9 cellular contexts compared by ENCODE assay signal in the genomic region with DNA sequence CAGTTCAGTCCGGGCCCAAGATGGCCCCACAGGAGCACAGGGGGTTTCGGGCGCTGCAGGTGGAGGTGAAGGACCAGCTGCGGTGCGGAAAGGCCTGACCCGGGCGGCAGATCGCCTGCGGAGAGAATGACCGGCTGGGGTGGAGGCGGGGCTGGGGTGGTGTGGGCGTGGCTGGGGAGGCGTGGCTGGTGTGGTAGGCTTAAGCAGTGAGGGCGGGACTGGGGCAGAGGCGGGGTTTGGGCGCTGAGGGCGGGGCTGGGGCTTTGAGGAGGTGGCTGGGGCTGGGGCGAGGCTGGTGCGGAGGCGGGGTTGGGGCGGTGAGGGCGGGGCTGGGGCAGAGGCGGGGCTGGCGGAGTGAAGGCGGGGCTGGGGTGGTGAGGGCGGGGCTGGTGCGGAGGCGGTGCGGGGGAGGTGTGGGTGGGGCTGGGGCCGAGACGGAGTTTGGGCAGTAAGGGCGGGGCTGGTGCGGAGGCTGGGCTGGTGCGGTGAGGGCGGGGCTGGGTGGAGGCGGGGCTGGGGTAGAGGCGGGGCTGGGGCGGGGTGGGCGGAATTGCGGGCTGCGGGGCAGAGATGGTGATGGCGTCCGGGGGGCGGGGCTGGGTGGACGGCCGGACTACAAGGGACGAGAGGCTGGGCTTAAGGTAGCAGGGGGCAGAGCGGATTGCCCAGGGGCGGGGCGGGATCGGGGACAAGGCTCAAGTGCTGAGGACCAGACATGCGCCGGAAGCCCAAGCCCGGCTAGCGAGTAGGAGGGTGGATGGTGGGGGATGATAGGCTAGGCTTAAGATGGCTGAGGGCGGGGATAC. TPM values are rescaled to one million over a fixed set of nuclear protein-coding genes. Genes with fewer than 3 reads are reported as not detected.
DNase-seq lines count a peak whose midpoint lies in the region; ATAC-seq, FAIRE-seq and TF ChIP-seq lines count a peak whose summit lies in the region.
"Had no signal": no experiment of that assay in that cellular context is flagged by ENCODE, and none has a peak within 500 bp of the region (broad histone marks: within the 10 kb centered on the region; RNA-seq: fewer than 3 reads in every experiment).

No MANE protein-coding gene starts in this region.

- TF ChIP-seq CTCF in WERI-Rb-1 (IDR thresholded peaks at IDR 0.05; ENCODE audit: low read depth, low read length), result no peak
- TF ChIP-seq CTCF in mammary epithelial cell (conservative IDR thresholded peaks at IDR 0.05 in 1 of 2, IDR thresholded peaks at IDR 0.05 in 1 of 2; ENCODE audit: extremely low read depth in 1 of 2, insufficient read depth in 1 of 2, low read depth in 1 of 2, low read length in 2 of 2), result no peak

- H2AFZ ChIP-seq in mammary epithelial cell (ENCODE audit: low read depth, low read length), result peak overlapping the region; percentile 88

- intact Hi-C loops in mammary epithelial cell (cut with micrococcal nuclease), result loop anchor here (10.0 kb wide), 1 partner anchor 198 kb away; no protein-coding TSS in a partner anchor

- peaks cover 3% of the 10 kb centered on the region for H3K9me3 ChIP-seq in WERI-Rb-1 (ENCODE audit: severe bottlenecking)
- no peaks in the 10 kb centered on the region for H3K9me3 ChIP-seq in mammary epithelial cell (replicated peaks; ENCODE audit: insufficient read depth, low read length)
- H3K9me3 ChIP-seq in small intestine (ENCODE audit: control insufficient read depth, low read depth), result no peaks in the 10 kb centered on the region

- H3K27ac ChIP-seq in WERI-Rb-1, result no peak overlapping the region; the same call in 1 of the 2 replicates
- no peak overlapping the region for H3K27ac ChIP-seq in mammary epithelial cell (ENCODE audit: insufficient read depth, low read depth, low read length)
- peak overlapping the region in 1 of 2 donors; percentile 22 for H3K27ac ChIP-seq in small intestine (ENCODE audit: low read depth in 1 of 2, low read length in 1 of 2)

- H3K9ac ChIP-seq in mammary epithelial cell (ENCODE audit: insufficient read depth, low read length), result no peak overlapping the region

- H3K36me3 ChIP-seq in WERI-Rb-1 (no peaks in the 10 kb centered on the region), mammary epithelial cell (ENCODE audit: insufficient read depth, low read length) (no peaks in the 10 kb centered on the region), small intestine (ENCODE audit: control insufficient read depth in 2 of 2, insufficient read depth in 2 of 2, low read length in 2 of 2) (no peaks in the 10 kb centered on the region)

- no peaks in the 10 kb centered on the region for H4K20me1 ChIP-seq in mammary epithelial cell (ENCODE audit: insufficient read depth, low read length)

- peak; percentile 62 for ATAC-seq in HG03039 (IDR thresholded peaks at IDR 0.05; ENCODE audit: unreplicated experiment)

- peak; percentile 93 for DNase-seq in SIG-M5 treated with dmso at 0.1 percent for 504 hours (lab: John Stamatoyannopoulos, UW; ENCODE audit: unreplicated experiment)
- no peak for DNase-seq in SIG-M5 (lab: John Stamatoyannopoulos, UW)
- DNase-seq in NCI-H2171 (lab: John Stamatoyannopoulos, UW), result peak; percentile 97
- DNase-seq in WERI-Rb-1, result peak; percentile 97
- peak; percentile 85 for DNase-seq in mammary epithelial cell
- DNase-seq in iPS-NIHi7 (ENCODE audit: extremely low spot score), result peak; percentile 97
- peak; percentile 95 for DNase-seq in small intestine

- CTCF ChIA-PET in mammary epithelial cell (lab: Charles Lee; ENCODE audit: low non-redundant PET), result no interaction called here

- no peaks in the 10 kb centered on the region for H3K27me3 ChIP-seq in WERI-Rb-1 (ENCODE audit: insufficient read depth, low read depth, severe bottlenecking)
- H3K27me3 ChIP-seq in mammary epithelial cell (ENCODE audit: insufficient read depth, low read length), result no peaks in the 10 kb centered on the region
- no peaks in the 10 kb centered on the region for H3K27me3 ChIP-seq in small intestine (ENCODE audit: control insufficient read depth in 2 of 2, insufficient read depth in 2 of 2, low read length in 2 of 2)

- dilution Hi-C loops in mammary epithelial cell (cut with HindIII; ENCODE audit: low sequenced_read_pairs), result loop anchor here (10.0 kb wide), 1 partner anchor 318 kb away; a partner anchor contains a TSS

- H3K4me1 ChIP-seq in mammary epithelial cell (ENCODE audit: insufficient read depth, low read length) (peaks cover 8% of the 10 kb centered on the region), small intestine (ENCODE audit: control insufficient read depth in 2 of 2, insufficient read depth in 1 of 2, low read depth in 1 of 2, low read length in 1 of 2) (no peaks in the 10 kb centered on the region)

- BruUV-seq in mammary epithelial cell (replicated peaks; lab: Mats Ljungman, UMichigan), result no TSS peak

- FAIRE-seq in small intestine (lab: Jason Lieb, UNC), result no peak
- FAIRE-seq: A204.1 had no signal

- H3K4me2 ChIP-seq in mammary epithelial cell (ENCODE audit: insufficient read depth, low read depth, low read length), result peak overlapping the region; percentile 72

- peak overlapping the region; percentile 34 for H3K4me3 ChIP-seq in WERI-Rb-1 (ENCODE audit: low read depth, low read length)
- peak overlapping the region; percentile 8 to 55 (median 21) for H3K4me3 ChIP-seq in mammary epithelial cell (replicated peaks in 1 of 3; ENCODE audit: insufficient read depth in 1 of 3, low read depth in 2 of 3, low read length in 3 of 3)
- peak overlapping the region in 1 of 2 donors; percentile 26 for H3K4me3 ChIP-seq in small intestine (ENCODE audit: low read depth in 1 of 2, low read length in 2 of 2)

- H3K79me2 ChIP-seq in mammary epithelial cell (ENCODE audit: insufficient read depth, low read length), result no peaks in the 10 kb centered on the region

- 10% methylated on average over 10 of the region's 56 CpGs for WGBS in mammary epithelial cell (ENCODE audit: low coverage, missing lambda C conversion rate)
- WGBS in small intestine, 3 donors, result 0 to 1% (median 1%) methylated on average over 27 to 56 of the region's 56 CpGs

- in situ Hi-C loops in mammary epithelial cell (cut with MboI; ENCODE audit: low sequenced_read_pairs in 2 of 2), result no loop called here

RNA-seq across cellular contexts. Expression of a gene that starts 9.9 kb away (rescaled TPM):
- total RNA-seq in mammary epithelial cell, result 10 to 100 TPM in 1 of 2 donors, under 1 TPM in 1; 0.67 to 12.7 TPM
- 7.8 TPM for polyA plus RNA-seq in mammary epithelial cell
- polyA minus RNA-seq in mammary epithelial cell, result 2.5 TPM
- under 1 TPM in 2 of 3 donors, not detected in 1; 0.54 to 0.63 TPM for polyA plus RNA-seq in small intestine

RNA-seq across cellular contexts. Expression of a gene that starts 25.3 kb away (rescaled TPM):
- not detected for total RNA-seq in mammary epithelial cell
- not detected for polyA plus RNA-seq in mammary epithelial cell
- polyA minus RNA-seq in mammary epithelial cell, result not detected
- not detected for polyA plus RNA-seq in small intestine

RNA-seq across cellular contexts. Expression of a gene that starts 25.5 kb away (rescaled TPM):
- 10 to 100 TPM; 36.2 to 53.3 TPM for total RNA-seq in mammary epithelial cell
- polyA plus RNA-seq in mammary epithelial cell (20.1 TPM), small intestine (10 to 100 TPM; 60.7 to 72.5 (median 71.6) TPM)
- polyA minus RNA-seq in mammary epithelial cell, result 55.2 TPM

RNA-seq across cellular contexts. Expression of a gene that starts 27.7 kb away (rescaled TPM):
- 100 to 1,000 TPM; 112 to 159 TPM for total RNA-seq in mammary epithelial cell
- polyA plus RNA-seq in mammary epithelial cell, result 184 TPM
- 160 TPM for polyA minus RNA-seq in mammary epithelial cell
- 10 to 100 TPM; 43.6 to 93.6 (median 55.7) TPM for polyA plus RNA-seq in small intestine

RNA-seq across cellular contexts. Expression of a gene that starts 34.4 kb away (rescaled TPM):
- 1 to 10 TPM; 6.0 to 8.0 TPM for total RNA-seq in mammary epithelial cell
- 1.7 TPM for polyA plus RNA-seq in mammary epithelial cell
- not detected for polyA minus RNA-seq in mammary epithelial cell
- 100 to 1,000 TPM; 121 to 255 (median 209) TPM for polyA plus RNA-seq in small intestine
